ENCODE assay signal across 27 cellular contexts in genomic region chr15:101025896-101026631, GRCh38.
A peak's percentile ranks its signal among the peaks of the same experiment; 100 is the strongest.
DNase-seq lines count a peak whose midpoint lies in the region; ATAC-seq and TF ChIP-seq lines count a peak whose summit lies in the region.
"Had no signal": no experiment of that assay in that cellular context is flagged by ENCODE, and none has a peak within 500 bp of the region (broad histone marks: within the 10 kb centered on the region; RNA-seq: fewer than 3 reads in every experiment).

No MANE protein-coding gene starts in this region.

- H2BK20ac ChIP-seq in H9 (ENCODE audit: low read depth, low read length, poor library complexity, severe bottlenecking), result no peak overlapping the region

- H4K91ac ChIP-seq in H9 (ENCODE audit: insufficient read length, low read depth, low read length), result no peak overlapping the region

- H3K4me3 ChIP-seq in gastroesophageal sphincter, result no peak overlapping the region
- H3K4me3 ChIP-seq: GM23338, hepatocyte had no signal

- H3K4ac ChIP-seq in H9 (ENCODE audit: low read depth, low read length), result no peak overlapping the region

- no peak overlapping the region for H3K27ac Mint-ChIP-seq in H9
- peak overlapping the region; percentile 76 for H3K27ac Mint-ChIP-seq in stimulated activated naive B cell treated with anti-CD40 and anti-IgM and Interleukin-4, amounts not matched to agents 10 μg/mL and 1 μg/mL and 100 μg/mL, for 72 hours
- H3K27ac Mint-ChIP-seq: activated CD4-positive, alpha-beta T cell treated with anti-CD3 and anti-CD28 coated beads, Interleukin-2, amount 10 ng/mL, durations not matched to agents 7 days and 5 days; activated naive CD4-positive, alpha-beta T cell treated with anti-CD3 and anti-CD28 coated beads, Interleukin-2, amount 10 ng/mL, durations not matched to agents 7 days and 5 days; GM23338; immature natural killer cell had no signal

- H4K8ac ChIP-seq in H9 (replicated peaks; ENCODE audit: insufficient read length, low read depth, low read length), result no peak overlapping the region

- no peak overlapping the region for H2BK15ac ChIP-seq in H9 (ENCODE audit: low read depth, low read length)

- no peak overlapping the region for H2BK5ac ChIP-seq in H9 (ENCODE audit: insufficient read length, low read length)

- H2BK120ac ChIP-seq in H9 (ENCODE audit: low read depth, low read length, poor library complexity, severe bottlenecking), result no peak overlapping the region

- peaks cover 0 to 64% of the 10 kb centered on the region in 2 donors for H3K36me3 ChIP-seq in gastroesophageal sphincter

- no peaks in the 10 kb centered on the region; a peak in 1 of 7 replicates for H3K36me3 Mint-ChIP-seq in H9 (ENCODE audit: insufficient read depth in 1 of 3, low read depth in 3 of 3)
- peaks cover 77 to 92% of the 10 kb centered on the region in 2 donors for H3K36me3 Mint-ChIP-seq in stimulated activated naive B cell treated with anti-CD40 and anti-IgM and Interleukin-4, amounts not matched to agents 10 μg/mL and 1 μg/mL and 100 μg/mL, for 72 hours
- H3K36me3 Mint-ChIP-seq: activated naive CD4-positive, alpha-beta T cell treated with anti-CD3 and anti-CD28 coated beads, Interleukin-2, amount 10 ng/mL, durations not matched to agents 7 days and 5 days; immature natural killer cell had no signal

- no peak for ATAC-seq in stimulated activated naive B cell treated with anti-CD40 and anti-IgM and Interleukin-4, amounts not matched to agents 10 μg/mL and 1 μg/mL and 100 μg/mL, for 72 hours (replicated peaks)
- no peak for ATAC-seq in HG02938 (IDR thresholded peaks at IDR 0.05; ENCODE audit: unreplicated experiment)
- no peak for ATAC-seq in gastroesophageal sphincter
- ATAC-seq: activated T-cell treated with anti-CD3 and anti-CD28 coated beads, Interleukin-2, amount 50 U/mL, for 4 hours; GM23338; PC-3 had no signal

- H3K27ac ChIP-seq in H9 (ENCODE audit: insufficient read length, low read depth, low read length), result no peak overlapping the region
- H3K27ac ChIP-seq in angular gyrus (ENCODE audit: low read depth, low read length), result peak overlapping the region; percentile 46
- H3K27ac ChIP-seq in gastroesophageal sphincter, result no peak overlapping the region
- H3K27ac ChIP-seq: epithelial cell of prostate, hepatocyte had no signal

- H2AK5ac ChIP-seq in H9 (ENCODE audit: insufficient read length, low read length), result no peak overlapping the region

- H3K9me3 Mint-ChIP-seq in H9, result no peaks in the 10 kb centered on the region
- H3K9me3 Mint-ChIP-seq in stimulated activated naive B cell treated with anti-CD40 and anti-IgM and Interleukin-4, amounts not matched to agents 10 μg/mL and 1 μg/mL and 100 μg/mL, for 72 hours, result peaks cover 0 to 1% of the 10 kb centered on the region in 2 donors
- H3K9me3 Mint-ChIP-seq: activated CD4-positive, alpha-beta T cell treated with anti-CD3 and anti-CD28 coated beads, Interleukin-2, amount 10 ng/mL, durations not matched to agents 7 days and 5 days; activated naive CD4-positive, alpha-beta T cell treated with anti-CD3 and anti-CD28 coated beads, Interleukin-2, amount 10 ng/mL, durations not matched to agents 7 days and 5 days; activated T-cell treated with anti-CD3 and anti-CD28 coated beads, Interleukin-2, amount 50 U/mL, for 4 hours; GM23338; immature natural killer cell had no signal

- H3K79me1 ChIP-seq in H9 (ENCODE audit: insufficient read depth, low read depth, low read length, poor library complexity, severe bottlenecking), result no peaks in the 10 kb centered on the region

- no peak for TF ChIP-seq EP300 in gastroesophageal sphincter (IDR thresholded peaks at IDR 0.05)

- H4K20me1 ChIP-seq in H9 (ENCODE audit: control insufficient read depth, insufficient read depth, insufficient read length), result no peaks in the 10 kb centered on the region

- peaks cover 2% of the 10 kb centered on the region; the same call in 1 of the 2 replicates for H3K4me1 ChIP-seq in H9 (ENCODE audit: insufficient read depth, low read length)
- peaks cover 0 to 18% (median 5%) of the 10 kb centered on the region in 3 donors for H3K4me1 ChIP-seq in gastroesophageal sphincter

- H3K23ac ChIP-seq in H9 (ENCODE audit: insufficient read length, low read depth, low read length), result no peak overlapping the region

- no peak overlapping the region for H3T11ph ChIP-seq in H9 (ENCODE audit: low read length)

- H3K9ac ChIP-seq in H9 (ENCODE audit: extremely low read depth, insufficient read length, low read length), result no peak overlapping the region

- no peaks in the 10 kb centered on the region for H3K27me3 ChIP-seq in H9 (ENCODE audit: insufficient read depth, low read length)
- H3K27me3 ChIP-seq in gastroesophageal sphincter, result peaks cover 8% of the 10 kb centered on the region
- H3K27me3 ChIP-seq: hepatocyte had no signal

- H3K27me3 Mint-ChIP-seq in H9 (ENCODE audit: low read depth), result peaks cover 7% of the 10 kb centered on the region
- H3K27me3 Mint-ChIP-seq in stimulated activated naive B cell treated with anti-CD40 and anti-IgM and Interleukin-4, amounts not matched to agents 10 μg/mL and 1 μg/mL and 100 μg/mL, for 72 hours, result no peaks in the 10 kb centered on the region

- H3K79me2 ChIP-seq in H9 (ENCODE audit: insufficient read depth, low read length), result no peaks in the 10 kb centered on the region
- H3K79me2 ChIP-seq: hepatocyte had no signal

- no peak overlapping the region for H2BK12ac ChIP-seq in H9 (ENCODE audit: insufficient read length, low read depth, low read length)

- no peaks in the 10 kb centered on the region for H3K23me2 ChIP-seq in H9 (ENCODE audit: insufficient read length, low read depth, low read length, poor library complexity, severe bottlenecking)

- H3K9me3 ChIP-seq in H9 (ENCODE audit: control insufficient read depth, low read depth, low read length) (no peaks in the 10 kb centered on the region), gastroesophageal sphincter (no peaks in the 10 kb centered on the region)

- peaks cover 3 to 8% of the 10 kb centered on the region in 2 experiments for H3K4me1 Mint-ChIP-seq in H9
- no peaks in the 10 kb centered on the region for H3K4me1 Mint-ChIP-seq in stimulated activated naive B cell treated with anti-CD40 and anti-IgM and Interleukin-4, amounts not matched to agents 10 μg/mL and 1 μg/mL and 100 μg/mL, for 72 hours
- H3K4me1 Mint-ChIP-seq: activated CD4-positive, alpha-beta T cell treated with anti-CD3 and anti-CD28 coated beads, Interleukin-2, amount 10 ng/mL, durations not matched to agents 7 days and 5 days; activated naive CD4-positive, alpha-beta T cell treated with anti-CD3 and anti-CD28 coated beads, Interleukin-2, amount 10 ng/mL, durations not matched to agents 7 days and 5 days; immature natural killer cell had no signal

- H4K5ac ChIP-seq in H9 (ENCODE audit: insufficient read length, low read depth, low read length), result no peak overlapping the region

- H3K4me3 Mint-ChIP-seq in H9, result no peak overlapping the region
- no peak overlapping the region for H3K4me3 Mint-ChIP-seq in stimulated activated naive B cell treated with anti-CD40 and anti-IgM and Interleukin-4, amounts not matched to agents 10 μg/mL and 1 μg/mL and 100 μg/mL, for 72 hours
- H3K4me3 Mint-ChIP-seq: activated CD4-positive, alpha-beta T cell treated with anti-CD3 and anti-CD28 coated beads, Interleukin-2, amount 10 ng/mL, durations not matched to agents 7 days and 5 days; activated naive CD4-positive, alpha-beta T cell treated with anti-CD3 and anti-CD28 coated beads, Interleukin-2, amount 10 ng/mL, durations not matched to agents 7 days and 5 days; activated T-cell treated with anti-CD3 and anti-CD28 coated beads, Interleukin-2, amount 50 U/mL, for 4 hours; GM23338; immature natural killer cell had no signal

- DNase-seq in H9 (peak; percentile 19), mesenteric fat pad (ENCODE audit: low spot score) (peak; percentile 85)
- no peak for DNase-seq in stimulated activated naive B cell treated with anti-CD40 and anti-IgM and Interleukin-4, amounts not matched to agents 10 μg/mL and 1 μg/mL and 100 μg/mL, for 72 hours
- no peak for DNase-seq in stimulated activated naive CD4-positive, alpha-beta T cell treated with Interleukin-2 at 50 U/mL for 16 hours (lab: John Stamatoyannopoulos, UW)
- no peak for DNase-seq in activated CD4-positive, alpha-beta T cell treated with anti-CD3 and anti-CD28 coated beads, Interleukin-2, amount 50 U/mL, for 1 hour
- DNase-seq: activated CD4-positive, alpha-beta T cell treated with anti-CD3 and anti-CD28 coated beads, Interleukin-2, amount 10 ng/mL, durations not matched to agents 7 days and 5 days; activated naive CD4-positive, alpha-beta T cell treated with anti-CD3 and anti-CD28 coated beads, Interleukin-2, amount 10 ng/mL, durations not matched to agents 7 days and 5 days; activated T-cell treated with anti-CD3 and anti-CD28 coated beads, Interleukin-2, amount 50 U/mL, for 4 hours; amygdala; central memory CD4-positive, alpha-beta T cell; EL; immature natural killer cell; NCI-H1092 treated with DMSO at 0.1 percent for 48 hours; NCI-H2081 treated with DMSO at 0.1 percent for 48 hours; NCI-H446; PC-3; retina; SIG-M5; stimulated activated CD4-positive, alpha-beta T cell treated with anti-CD3 and anti-CD28 coated beads, Interleukin-15, amount 100 ng/mL, for 24 hours; substantia nigra; T-helper 1 cell had no signal

- H3K18ac ChIP-seq in H9 (ENCODE audit: insufficient read length, low read depth, low read length), result no peak overlapping the region

- H3K56ac ChIP-seq in H9 (ENCODE audit: insufficient read length, low read depth, low read length), result no peak overlapping the region

- H2AFZ ChIP-seq in H9 (ENCODE audit: low read length), result no peak overlapping the region
- H2AFZ ChIP-seq: GM23338, hepatocyte had no signal

- TF ChIP-seq POLR2A in gastroesophageal sphincter (IDR thresholded peaks at IDR 0.05), result no peak

- TF ChIP-seq CTCF in H9 (conservative IDR thresholded peaks at IDR 0.05), result no peak
- no peak for TF ChIP-seq CTCF in gastroesophageal sphincter (IDR thresholded peaks at IDR 0.05)

- no CpG with 5 or more reads among the region's 17 CpGs for WGBS in H9 (ENCODE audit: extremely low coverage, insufficient read length, low lambda C conversion rate)
- 93 to 100% methylated on average over 1 to 8 of the region's 17 CpGs for WGBS in gastroesophageal sphincter (ENCODE audit: low coverage in 1 of 2), 2 donors

- no peak overlapping the region for H3K4me2 ChIP-seq in H9 (ENCODE audit: insufficient read depth, insufficient read length, low read length)
- H3K4me2 ChIP-seq: GM23338, hepatocyte had no signal

- H3K14ac ChIP-seq in H9 (ENCODE audit: insufficient read depth, low read length), result no peak overlapping the region

Comparison
In these comparisons a context has a peak if more than half of its experiments do, and no peak if none do; other contexts are left out.
1. DNase-seq: peak in H9 (single experiment) and mesenteric fat pad (single experiment); none in stimulated activated naive B cell treated with anti-CD40 and anti-IgM and Interleukin-4, amounts not matched to agents 10 μg/mL and 1 μg/mL and 100 μg/mL, for 72 hours (single experiment), stimulated activated naive CD4-positive, alpha-beta T cell treated with Interleukin-2 at 50 U/mL for 16 hours (single experiment) and activated CD4-positive, alpha-beta T cell treated with anti-CD3 and anti-CD28 coated beads, Interleukin-2, amount 50 U/mL, for 1 hour (single experiment).